In genomic region chr1:153945795-153946621, GRCh38 we compare ENCODE assay signal across 7 cellular contexts. TPM values are rescaled to one million over a fixed set of nuclear protein-coding genes. Genes with fewer than 3 reads are reported as not detected.
DNase-seq lines count a peak whose midpoint lies in the region; ATAC-seq, FAIRE-seq and TF ChIP-seq lines count a peak whose summit lies in the region.

No MANE protein-coding gene starts in this region.

- peaks cover 11% of the 10 kb centered on the region for H3K79me2 ChIP-seq in HepG2 (ENCODE audit: insufficient read depth, low read length)

- no TSS peak for BruUV-seq in HepG2 (replicated peaks; lab: Mats Ljungman, UMichigan)

- H3K4me1 ChIP-seq in HepG2 (ENCODE audit: insufficient read depth, low read length): peaks cover 40% of the 10 kb centered on the region

- POLR2A ChIA-PET in HepG2 (lab: Yijun Ruan, JAX): interaction anchor here (0.8 to 5.3 kb wide), 15 partner anchors 10 to 165 kb away, joined by 3 to 43 read pairs (median 8); partner anchors contain the start of genes CREB3L4, CRTC2, GATAD2B and JTB

- no peaks in the 10 kb centered on the region for H4K20me1 ChIP-seq in HepG2 (ENCODE audit: insufficient read depth, low read length)

- TF ChIP-seq CTCF in HepG2 (CRISPR knock-in tag; IDR thresholded peaks at IDR 0.05): peak; percentile 13

- H3K27me3 ChIP-seq in HepG2 (ENCODE audit: control insufficient read depth in 1 of 2, insufficient read depth in 2 of 2, low read length in 2 of 2): no peaks in the 10 kb centered on the region

- peak overlapping the region; percentile 87 for H3K4me2 ChIP-seq in HepG2 (ENCODE audit: low read depth, low read length)

- peak; percentile 65 for ATAC-seq in GM18505 (IDR thresholded peaks at IDR 0.05; ENCODE audit: unreplicated experiment)
- peak; percentile 65 for ATAC-seq in HG02623 (IDR thresholded peaks at IDR 0.05; ENCODE audit: unreplicated experiment)
- peak; percentile 66 for ATAC-seq in HepG2

- DNase-seq in NCI-H1105 treated with DMSO at 0.1 percent for 48 hours (lab: John Stamatoyannopoulos, UW): peak; percentile 47
- peak; percentile 79 for DNase-seq in activated CD4-positive, CD25-positive, alpha-beta regulatory T cell treated with anti-CD3 and anti-CD28 coated beads, Interleukin-2, amount 50 U/mL, for 72 hours
- DNase-seq in HepG2 (ENCODE audit: low spot score): no peak
- DNase-seq in stimulated activated CD4-positive, alpha-beta T cell treated with anti-CD3 and anti-CD28 coated beads, Interleukin-4, amount 100 ng/mL, for 4 hours: peak; percentile 64 to 65

- WGBS in HepG2 (ENCODE audit: low lambda C conversion rate): under 1% methylated on average over 25 of the region's 95 CpGs

- peak overlapping the region; percentile 71 to 98 (median 81) for H3K4me3 ChIP-seq in HepG2 (replicated peaks in 1 of 3; ENCODE audit: insufficient read depth in 1 of 3, low read depth in 2 of 3, low read length in 3 of 3)

- no peak overlapping the region for H2AFZ ChIP-seq in HepG2 (ENCODE audit: low read length)

- H3K9ac ChIP-seq in HepG2 (ENCODE audit: insufficient read depth, low read depth, low read length): peak overlapping the region; percentile 82

- in situ Hi-C loops in HepG2 (cut with HindIII; ENCODE audit: extremely low pct_ligation_motif_present, low pct_unique_long_range_greater_than_20kb): loop anchor here (10.0 kb wide), 1 partner anchor 121 kb away; no protein-coding TSS in a partner anchor

- TF ChIP-seq RAD21 in HepG2 (CRISPR knock-in tag; IDR thresholded peaks at IDR 0.05): no peak

- no peaks in the 10 kb centered on the region for H3K9me3 ChIP-seq in HepG2 (ENCODE audit: low read length)

- H3K36me3 ChIP-seq in HepG2 (replicated peaks in 1 of 2; ENCODE audit: control insufficient read depth in 1 of 2, insufficient read depth in 2 of 2, low read length in 2 of 2): peaks cover 10 to 51% of the 10 kb centered on the region in 2 experiments; a peak in 4 of 5 replicates

- CTCF ChIA-PET in HepG2 (lab: Yijun Ruan, JAX; ENCODE audit: low intra/inter-chr PET ratio, low total read pairs): interaction anchor here (1.1 to 2.2 kb wide), 2 partner anchors 41 to 149 kb away, joined by 3 to 7 read pairs; partner anchors contain the start of gene RAB13

- TF ChIP-seq EP300 in HepG2 (IDR thresholded peaks at IDR 0.05; ENCODE audit: low read depth in 2 of 2, low read length in 2 of 2) (no peak), HepG2 (CRISPR knock-in tag; IDR thresholded peaks at IDR 0.05; ENCODE audit: borderline replicate concordance) (no peak)

- H3K27ac ChIP-seq in cingulate gyrus (ENCODE audit: low read depth, low read length) (peak overlapping the region; percentile 95), HepG2 (ENCODE audit: extremely low read length, insufficient read depth, low read length) (peak overlapping the region; percentile 71)

- intact Hi-C loops in HepG2 (cut with micrococcal nuclease; ENCODE audit: unreplicated experiment): loop anchor here (1.0 to 5.0 kb wide), 3 partner anchors 40 to 326 kb away; partner anchors contain the start of genes HAX1 and RAB13

- no peak for FAIRE-seq in HepG2 (lab: Jason Lieb, UNC)

- peak; percentile 70 for TF ChIP-seq POLR2A in GM18505 (IDR thresholded peaks at IDR 0.05; ENCODE audit: borderline replicate concordance, extremely low read depth, insufficient read depth, insufficient read length)
- peak; percentile 57 for TF ChIP-seq POLR2A in HepG2 (IDR thresholded peaks at IDR 0.05; ENCODE audit: insufficient read depth in 1 of 2, low read depth in 2 of 2, low read length in 2 of 2)

RNA-seq across cellular contexts. Expression of gene DENND4B, which starts 0.5 kb away (rescaled TPM):
- 8.7 and 15.1 TPM in 2 replicates for total RNA-seq in HepG2 (2016; rRNA removed; fragmentation: Illumina TruSeq; extraction: Trizol)
- 9.7 and 9.9 TPM in 2 replicates for total RNA-seq in HepG2 (2016; cell fraction: cytosol; rRNA removed; fragmentation: Illumina TruSeq; extraction: Trizol; ENCODE audit: low read depth)
- 7.7 and 18.1 TPM in 2 replicates for total RNA-seq in HepG2 (2016; cell fraction: insoluble cytoplasmic fraction; rRNA removed; fragmentation: Illumina TruSeq; extraction: Trizol)
- 7.2 and 8.2 TPM in 2 replicates for total RNA-seq in HepG2 (2016; cell fraction: membrane; rRNA removed; fragmentation: Illumina TruSeq; extraction: Trizol)
- 23.7 and 25.9 TPM in 2 replicates for total RNA-seq in HepG2 (2016; cell fraction: nucleus; rRNA removed; fragmentation: Illumina TruSeq; extraction: Trizol)
- polyA plus RNA-seq in HepG2 (2011; rRNA removed): 20.3 and 24.3 TPM in 2 replicates
- polyA plus RNA-seq in HepG2 (2011; cell fraction: cytosol; rRNA removed): 6.5 and 10.3 TPM in 2 replicates
- 178 and 239 TPM in 2 replicates for polyA plus RNA-seq in HepG2 (2011; cell fraction: nucleus; rRNA removed)
- 17.2 and 21.8 TPM in 2 replicates for polyA plus RNA-seq in HepG2 (2012)
- 1.4 and 1.6 TPM in 2 replicates for polyA plus RNA-seq in HepG2 (2016; cell fraction: cytosol; fragmentation: Illumina TruSeq; extraction: Trizol; ENCODE audit: low read depth)
- 10.3 and 15.7 TPM in 2 replicates for polyA plus RNA-seq in HepG2 (2016; cell fraction: insoluble cytoplasmic fraction; fragmentation: Illumina TruSeq; extraction: Trizol; ENCODE audit: low read depth)
- 4.1 and 5.2 TPM in 2 replicates for polyA plus RNA-seq in HepG2 (2016; cell fraction: membrane; fragmentation: Illumina TruSeq; extraction: Trizol; ENCODE audit: low read depth)
- 75.3 and 79.3 TPM in 2 replicates for polyA plus RNA-seq in HepG2 (2016; cell fraction: nucleus; fragmentation: Illumina TruSeq; extraction: Trizol; ENCODE audit: insufficient read depth, low read depth)
- polyA minus RNA-seq in HepG2 (2011; rRNA and poly(A)+ RNA removed; ENCODE audit: low replicate concordance): 60.1 and 65.7 TPM in 2 replicates
- 7.4 and 8.5 TPM in 2 replicates for polyA minus RNA-seq in HepG2 (2011; cell fraction: cytosol; rRNA and poly(A)+ RNA removed)
- polyA minus RNA-seq in HepG2 (2011; cell fraction: nucleus; rRNA and poly(A)+ RNA removed): 66.1 and 70.7 TPM in 2 replicates

RNA-seq across cellular contexts. Expression of gene CRTC2, which starts 12.4 kb away (rescaled TPM):
- 4.0 and 6.1 TPM in 2 replicates for total RNA-seq in HepG2 (2016; rRNA removed; fragmentation: Illumina TruSeq; extraction: Trizol)
- 3.0 and 4.2 TPM in 2 replicates for total RNA-seq in HepG2 (2016; cell fraction: cytosol; rRNA removed; fragmentation: Illumina TruSeq; extraction: Trizol; ENCODE audit: low read depth)
- total RNA-seq in HepG2 (2016; cell fraction: insoluble cytoplasmic fraction; rRNA removed; fragmentation: Illumina TruSeq; extraction: Trizol): 3.1 and 5.5 TPM in 2 replicates
- total RNA-seq in HepG2 (2016; cell fraction: membrane; rRNA removed; fragmentation: Illumina TruSeq; extraction: Trizol): 5.2 and 6.7 TPM in 2 replicates
- total RNA-seq in HepG2 (2016; cell fraction: nucleus; rRNA removed; fragmentation: Illumina TruSeq; extraction: Trizol): 7.2 and 9.2 TPM in 2 replicates
- polyA plus RNA-seq in HepG2 (2011; rRNA removed): 24.2 and 26.7 TPM in 2 replicates
- 10.1 and 12.6 TPM in 2 replicates for polyA plus RNA-seq in HepG2 (2011; cell fraction: cytosol; rRNA removed)
- polyA plus RNA-seq in HepG2 (2011; cell fraction: nucleus; rRNA removed): 47.3 and 47.5 TPM in 2 replicates
- polyA plus RNA-seq in HepG2 (2012): 14.5 and 18.4 TPM in 2 replicates
- polyA plus RNA-seq in HepG2 (2016; cell fraction: cytosol; fragmentation: Illumina TruSeq; extraction: Trizol; ENCODE audit: low read depth): 4.5 and 4.8 TPM in 2 replicates
- polyA plus RNA-seq in HepG2 (2016; cell fraction: insoluble cytoplasmic fraction; fragmentation: Illumina TruSeq; extraction: Trizol; ENCODE audit: low read depth): 9.2 and 10.0 TPM in 2 replicates
- polyA plus RNA-seq in HepG2 (2016; cell fraction: membrane; fragmentation: Illumina TruSeq; extraction: Trizol; ENCODE audit: low read depth): 9.6 and 10.4 TPM in 2 replicates
- polyA plus RNA-seq in HepG2 (2016; cell fraction: nucleus; fragmentation: Illumina TruSeq; extraction: Trizol; ENCODE audit: insufficient read depth, low read depth): 37.9 and 40.4 TPM in 2 replicates
- 40.4 and 54.2 TPM in 2 replicates for polyA minus RNA-seq in HepG2 (2011; rRNA and poly(A)+ RNA removed; ENCODE audit: low replicate concordance)
- 9.1 and 10.3 TPM in 2 replicates for polyA minus RNA-seq in HepG2 (2011; cell fraction: cytosol; rRNA and poly(A)+ RNA removed)
- polyA minus RNA-seq in HepG2 (2011; cell fraction: nucleus; rRNA and poly(A)+ RNA removed): 20.5 and 25.0 TPM in 2 replicates

RNA-seq across cellular contexts. Expression of gene SLC39A1, which starts 17.3 kb away (rescaled TPM):
- 47.5 and 78.4 TPM in 2 replicates for total RNA-seq in HepG2 (2016; rRNA removed; fragmentation: Illumina TruSeq; extraction: Trizol)
- total RNA-seq in HepG2 (2016; cell fraction: cytosol; rRNA removed; fragmentation: Illumina TruSeq; extraction: Trizol; ENCODE audit: low read depth): 18.4 and 21.0 TPM in 2 replicates
- total RNA-seq in HepG2 (2016; cell fraction: insoluble cytoplasmic fraction; rRNA removed; fragmentation: Illumina TruSeq; extraction: Trizol): 44.8 and 83.0 TPM in 2 replicates
- 48.8 and 53.3 TPM in 2 replicates for total RNA-seq in HepG2 (2016; cell fraction: membrane; rRNA removed; fragmentation: Illumina TruSeq; extraction: Trizol)
- total RNA-seq in HepG2 (2016; cell fraction: nucleus; rRNA removed; fragmentation: Illumina TruSeq; extraction: Trizol): 62.5 and 68.3 TPM in 2 replicates
- polyA plus RNA-seq in HepG2 (2011; rRNA removed): 71.2 and 80.5 TPM in 2 replicates
- polyA plus RNA-seq in HepG2 (2011; cell fraction: cytosol; rRNA removed): 85.8 and 89.3 TPM in 2 replicates
- 45.4 and 53.1 TPM in 2 replicates for polyA plus RNA-seq in HepG2 (2011; cell fraction: nucleus; rRNA removed)
- polyA plus RNA-seq in HepG2 (2012): 45.9 and 65.4 TPM in 2 replicates
- polyA plus RNA-seq in HepG2 (2016; cell fraction: cytosol; fragmentation: Illumina TruSeq; extraction: Trizol; ENCODE audit: low read depth): 17.5 and 20.5 TPM in 2 replicates
- polyA plus RNA-seq in HepG2 (2016; cell fraction: insoluble cytoplasmic fraction; fragmentation: Illumina TruSeq; extraction: Trizol; ENCODE audit: low read depth): 42.6 and 45.0 TPM in 2 replicates
- 36.5 and 40.5 TPM in 2 replicates for polyA plus RNA-seq in HepG2 (2016; cell fraction: membrane; fragmentation: Illumina TruSeq; extraction: Trizol; ENCODE audit: low read depth)
- polyA plus RNA-seq in HepG2 (2016; cell fraction: nucleus; fragmentation: Illumina TruSeq; extraction: Trizol; ENCODE audit: insufficient read depth, low read depth): 87.4 and 101 TPM in 2 replicates
- 112 and 159 TPM in 2 replicates for polyA minus RNA-seq in HepG2 (2011; rRNA and poly(A)+ RNA removed; ENCODE audit: low replicate concordance)
- 38.9 and 39.9 TPM in 2 replicates for polyA minus RNA-seq in HepG2 (2011; cell fraction: cytosol; rRNA and poly(A)+ RNA removed)
- 14.5 and 19.6 TPM in 2 replicates for polyA minus RNA-seq in HepG2 (2011; cell fraction: nucleus; rRNA and poly(A)+ RNA removed)

RNA-seq across cellular contexts. Expression of gene CREB3L4, which starts 21.7 kb away (rescaled TPM):
- 7.8 and 9.9 TPM in 2 replicates for total RNA-seq in HepG2 (2016; rRNA removed; fragmentation: Illumina TruSeq; extraction: Trizol)
- 2.6 and 3.2 TPM in 2 replicates for total RNA-seq in HepG2 (2016; cell fraction: cytosol; rRNA removed; fragmentation: Illumina TruSeq; extraction: Trizol; ENCODE audit: low read depth)
- total RNA-seq in HepG2 (2016; cell fraction: insoluble cytoplasmic fraction; rRNA removed; fragmentation: Illumina TruSeq; extraction: Trizol): 8.3 and 10.7 TPM in 2 replicates
- 6.5 and 7.8 TPM in 2 replicates for total RNA-seq in HepG2 (2016; cell fraction: membrane; rRNA removed; fragmentation: Illumina TruSeq; extraction: Trizol)
- 8.4 and 9.8 TPM in 2 replicates for total RNA-seq in HepG2 (2016; cell fraction: nucleus; rRNA removed; fragmentation: Illumina TruSeq; extraction: Trizol)
- polyA plus RNA-seq in HepG2 (2011; rRNA removed): 17.4 and 18.7 TPM in 2 replicates
- 13.1 and 18.4 TPM in 2 replicates for polyA plus RNA-seq in HepG2 (2011; cell fraction: cytosol; rRNA removed)
- 36.4 and 41.3 TPM in 2 replicates for polyA plus RNA-seq in HepG2 (2011; cell fraction: nucleus; rRNA removed)
- polyA plus RNA-seq in HepG2 (2012): 9.7 and 10.7 TPM in 2 replicates
- 2.0 and 2.6 TPM in 2 replicates for polyA plus RNA-seq in HepG2 (2016; cell fraction: cytosol; fragmentation: Illumina TruSeq; extraction: Trizol; ENCODE audit: low read depth)
- polyA plus RNA-seq in HepG2 (2016; cell fraction: insoluble cytoplasmic fraction; fragmentation: Illumina TruSeq; extraction: Trizol; ENCODE audit: low read depth): 8.4 and 10.9 TPM in 2 replicates
- polyA plus RNA-seq in HepG2 (2016; cell fraction: membrane; fragmentation: Illumina TruSeq; extraction: Trizol; ENCODE audit: low read depth): 4.1 and 6.4 TPM in 2 replicates
- polyA plus RNA-seq in HepG2 (2016; cell fraction: nucleus; fragmentation: Illumina TruSeq; extraction: Trizol; ENCODE audit: insufficient read depth, low read depth): 15.7 and 16.0 TPM in 2 replicates
- polyA minus RNA-seq in HepG2 (2011; rRNA and poly(A)+ RNA removed; ENCODE audit: low replicate concordance): 22.4 and 31.3 TPM in 2 replicates
- polyA minus RNA-seq in HepG2 (2011; cell fraction: cytosol; rRNA and poly(A)+ RNA removed): 5.7 and 9.4 TPM in 2 replicates
- 10.2 and 12.7 TPM in 2 replicates for polyA minus RNA-seq in HepG2 (2011; cell fraction: nucleus; rRNA and poly(A)+ RNA removed)

RNA-seq across cellular contexts. Expression of gene GATAD2B, which starts 23.2 kb away (rescaled TPM):
- total RNA-seq in HepG2 (2016; rRNA removed; fragmentation: Illumina TruSeq; extraction: Trizol): 3.2 and 5.3 TPM in 2 replicates
- total RNA-seq in HepG2 (2016; cell fraction: cytosol; rRNA removed; fragmentation: Illumina TruSeq; extraction: Trizol; ENCODE audit: low read depth): 2.7 and 3.0 TPM in 2 replicates
- 2.9 and 4.8 TPM in 2 replicates for total RNA-seq in HepG2 (2016; cell fraction: insoluble cytoplasmic fraction; rRNA removed; fragmentation: Illumina TruSeq; extraction: Trizol)
- 2.6 and 2.9 TPM in 2 replicates for total RNA-seq in HepG2 (2016; cell fraction: membrane; rRNA removed; fragmentation: Illumina TruSeq; extraction: Trizol)
- total RNA-seq in HepG2 (2016; cell fraction: nucleus; rRNA removed; fragmentation: Illumina TruSeq; extraction: Trizol): 5.6 and 7.4 TPM in 2 replicates
- 5.1 and 5.2 TPM in 2 replicates for polyA plus RNA-seq in HepG2 (2011; rRNA removed)
- polyA plus RNA-seq in HepG2 (2011; cell fraction: cytosol; rRNA removed): 2.3 and 2.4 TPM in 2 replicates
- polyA plus RNA-seq in HepG2 (2011; cell fraction: nucleus; rRNA removed): 6.7 and 6.9 TPM in 2 replicates
- polyA plus RNA-seq in HepG2 (2012): 5.4 and 5.6 TPM in 2 replicates
- 0.17 TPM in 2 replicates for polyA plus RNA-seq in HepG2 (2016; cell fraction: cytosol; fragmentation: Illumina TruSeq; extraction: Trizol; ENCODE audit: low read depth)
- polyA plus RNA-seq in HepG2 (2016; cell fraction: insoluble cytoplasmic fraction; fragmentation: Illumina TruSeq; extraction: Trizol; ENCODE audit: low read depth): 4.0 and 4.9 TPM in 2 replicates
- polyA plus RNA-seq in HepG2 (2016; cell fraction: membrane; fragmentation: Illumina TruSeq; extraction: Trizol; ENCODE audit: low read depth): 0.62 and 0.83 TPM in 2 replicates
- polyA plus RNA-seq in HepG2 (2016; cell fraction: nucleus; fragmentation: Illumina TruSeq; extraction: Trizol; ENCODE audit: insufficient read depth, low read depth): 7.9 and 9.9 TPM in 2 replicates
- polyA minus RNA-seq in HepG2 (2011; rRNA and poly(A)+ RNA removed; ENCODE audit: low replicate concordance): 8.7 and 32.1 TPM in 2 replicates
- polyA minus RNA-seq in HepG2 (2011; cell fraction: cytosol; rRNA and poly(A)+ RNA removed): 8.6 and 11.1 TPM in 2 replicates
- 7.9 and 9.0 TPM in 2 replicates for polyA minus RNA-seq in HepG2 (2011; cell fraction: nucleus; rRNA and poly(A)+ RNA removed)
